17 cellular contexts compared by ENCODE assay signal in genomic region chr2:230779607-230780006, GRCh38.
A peak's percentile ranks its signal among the peaks of the same experiment; 100 is the strongest.
DNase-seq lines count a peak whose midpoint lies in the region; ATAC-seq and TF ChIP-seq lines count a peak whose summit lies in the region.
"Had no signal": no experiment of that assay in that cellular context is flagged by ENCODE, and none has a peak within 500 bp of the region (broad histone marks: within the 10 kb centered on the region; RNA-seq: fewer than 3 reads in every experiment).

No MANE protein-coding gene starts in this region.

- H3K9ac ChIP-seq in smooth muscle cell (ENCODE audit: low read depth) (no peak overlapping the region), neuronal stem cell (ENCODE audit: low read depth, low read length, poor library complexity) (no peak overlapping the region)

- H3K4me1 Mint-ChIP-seq in activated CD4-positive, alpha-beta memory T cell treated with anti-CD3 and anti-CD28 coated beads, Interleukin-2, amount 10 ng/mL, durations not matched to agents 7 days and 5 days: peaks cover 90% of the 10 kb centered on the region

- peak overlapping the region; percentile 84 for H3K27ac Mint-ChIP-seq in activated CD4-positive, alpha-beta memory T cell treated with anti-CD3 and anti-CD28 coated beads, Interleukin-2, amount 10 ng/mL, durations not matched to agents 7 days and 5 days

- H3K14ac ChIP-seq in neuronal stem cell (ENCODE audit: low read length): no peak overlapping the region

- peaks cover 20% of the 10 kb centered on the region for H3K4me1 ChIP-seq in cardiac muscle cell (ENCODE audit: low read depth)
- H3K4me1 ChIP-seq in right atrium auricular region: peaks cover 0 to 70% of the 10 kb centered on the region in 2 donors
- no peaks in the 10 kb centered on the region for H3K4me1 ChIP-seq in smooth muscle cell (ENCODE audit: low read depth)
- H3K4me1 ChIP-seq in neuronal stem cell (ENCODE audit: control insufficient read depth in 2 of 2, insufficient read depth in 1 of 2, low read depth in 1 of 2, low read length in 2 of 2): no peaks in the 10 kb centered on the region

- H3K27ac ChIP-seq in cardiac muscle cell: peak overlapping the region; percentile 62
- peak overlapping the region; percentile 19 to 61 for H3K27ac ChIP-seq in right atrium auricular region
- peak overlapping the region; percentile 92 for H3K27ac ChIP-seq in smooth muscle cell (ENCODE audit: low read depth)
- no peak overlapping the region for H3K27ac ChIP-seq in neuronal stem cell (replicated peaks; ENCODE audit: low read length)
- H3K27ac ChIP-seq: SK-N-MC, WERI-Rb-1 had no signal

- H3K79me2 ChIP-seq in smooth muscle cell (ENCODE audit: low read depth): peaks cover 68% of the 10 kb centered on the region

- H2AFZ ChIP-seq in smooth muscle cell (ENCODE audit: low read depth) (no peak overlapping the region), neuronal stem cell (ENCODE audit: low read length) (no peak overlapping the region)

- no peak overlapping the region for H2AK5ac ChIP-seq in neuronal stem cell (ENCODE audit: low read depth, low read length)

- peaks cover 92% of the 10 kb centered on the region for H3K36me3 Mint-ChIP-seq in activated CD4-positive, alpha-beta memory T cell treated with anti-CD3 and anti-CD28 coated beads, Interleukin-2, amount 10 ng/mL, durations not matched to agents 7 days and 5 days (ENCODE audit: low read depth)

- no peak overlapping the region for H3K18ac ChIP-seq in neuronal stem cell (ENCODE audit: low read length)

- H3F3A ChIP-seq in smooth muscle cell (ENCODE audit: low read depth): peaks cover 4% of the 10 kb centered on the region

- H2BK15ac ChIP-seq in neuronal stem cell (ENCODE audit: low read length): no peak overlapping the region

- H3K4me3 Mint-ChIP-seq in activated CD4-positive, alpha-beta memory T cell treated with anti-CD3 and anti-CD28 coated beads, Interleukin-2, amount 10 ng/mL, durations not matched to agents 7 days and 5 days: peak overlapping the region; percentile 40

- H4K8ac ChIP-seq in neuronal stem cell (ENCODE audit: low read depth, low read length): no peak overlapping the region

- no peaks in the 10 kb centered on the region for H3K27me3 Mint-ChIP-seq in activated CD4-positive, alpha-beta memory T cell treated with anti-CD3 and anti-CD28 coated beads, Interleukin-2, amount 10 ng/mL, durations not matched to agents 7 days and 5 days

- no peaks in the 10 kb centered on the region for H3K9me3 ChIP-seq in cardiac muscle cell (ENCODE audit: low read depth)
- no peaks in the 10 kb centered on the region for H3K9me3 ChIP-seq in right atrium auricular region
- no peaks in the 10 kb centered on the region for H3K9me3 ChIP-seq in smooth muscle cell (replicated peaks; ENCODE audit: low read depth)
- H3K9me3 ChIP-seq in neuronal stem cell (replicated peaks in 1 of 2; ENCODE audit: control insufficient read depth in 2 of 2, insufficient read depth in 1 of 2, low read depth in 1 of 2, low read length in 2 of 2): peaks cover 4 to 13% of the 10 kb centered on the region in 2 donors

- no peak for ATAC-seq in HG02610 (IDR thresholded peaks at IDR 0.05; ENCODE audit: unreplicated experiment)

- intact Hi-C loops in cardiac septum (cut with DNase I): no loop called here

- H3K23ac ChIP-seq in neuronal stem cell (ENCODE audit: low read depth, low read length, poor library complexity): no peak overlapping the region

- H3K27me3 ChIP-seq in cardiac muscle cell: no peaks in the 10 kb centered on the region
- H3K27me3 ChIP-seq in right atrium auricular region: no peaks in the 10 kb centered on the region
- no peaks in the 10 kb centered on the region for H3K27me3 ChIP-seq in smooth muscle cell (ENCODE audit: low read depth)
- no peaks in the 10 kb centered on the region for H3K27me3 ChIP-seq in neuronal stem cell (ENCODE audit: control insufficient read depth in 3 of 3, insufficient read depth in 3 of 3, low read depth in 1 of 3, low read length in 3 of 3)

- no peak overlapping the region for H2BK5ac ChIP-seq in neuronal stem cell (ENCODE audit: low read length)

- TF ChIP-seq CTCF in cardiac muscle cell (IDR thresholded peaks at IDR 0.05; ENCODE audit: low read depth, low read length): no peak
- TF ChIP-seq CTCF in right atrium auricular region (IDR thresholded peaks at IDR 0.05): no peak
- TF ChIP-seq CTCF in smooth muscle cell (IDR thresholded peaks at IDR 0.05; ENCODE audit: borderline replicate concordance, insufficient read depth, poor library complexity, severe bottlenecking): no peak

- CTCF ChIA-PET in activated CD4-positive, alpha-beta memory T cell treated with anti-CD3 and anti-CD28 coated beads, Interleukin-2, amount 10 ng/mL, durations not matched to agents 7 days and 5 days (lab: Charles Lee): interaction anchor here (1.8 to 4.5 kb wide), 2 partner anchors 14 to 19 kb away, joined by 5 to 29 read pairs; no protein-coding TSS in a partner anchor

- POLR2A ChIA-PET in activated CD4-positive, alpha-beta memory T cell treated with anti-CD3 and anti-CD28 coated beads, Interleukin-2, amount 10 ng/mL, durations not matched to agents 7 days and 5 days (lab: Charles Lee): interaction anchor here (0.5 to 8.0 kb wide), 5 partner anchors 13 to 554 kb away, joined by 3 to 155 read pairs (median 3); partner anchors contain the start of gene SP140

- H3K4me2 ChIP-seq in smooth muscle cell (no peak overlapping the region), neuronal stem cell (ENCODE audit: insufficient read depth, low read length, poor library complexity, severe bottlenecking) (no peak overlapping the region)

- no peaks in the 10 kb centered on the region for H4K20me1 ChIP-seq in smooth muscle cell (ENCODE audit: low read depth)

- no peak overlapping the region for H3K4ac ChIP-seq in neuronal stem cell (ENCODE audit: low read length)

- no peak overlapping the region for H3K4me3 ChIP-seq in cardiac muscle cell
- H3K4me3 ChIP-seq in right atrium auricular region: no peak overlapping the region
- no peak overlapping the region for H3K4me3 ChIP-seq in smooth muscle cell
- no peak overlapping the region for H3K4me3 ChIP-seq in neuronal stem cell (ENCODE audit: low read length in 2 of 2)
- H3K4me3 ChIP-seq: SK-N-MC had no signal

- no peak overlapping the region for H2BK12ac ChIP-seq in neuronal stem cell (ENCODE audit: low read length)

- no peak overlapping the region for H4K91ac ChIP-seq in neuronal stem cell (ENCODE audit: low read depth, low read length, poor library complexity)

- no peaks in the 10 kb centered on the region for H3K36me3 ChIP-seq in cardiac muscle cell
- H3K36me3 ChIP-seq in right atrium auricular region: no peaks in the 10 kb centered on the region
- no peaks in the 10 kb centered on the region for H3K36me3 ChIP-seq in smooth muscle cell (ENCODE audit: low read depth)
- peaks cover 0 to 27% of the 10 kb centered on the region in 2 donors for H3K36me3 ChIP-seq in neuronal stem cell (replicated peaks in 1 of 2; ENCODE audit: control insufficient read depth in 2 of 2, insufficient read depth in 2 of 2, low read length in 2 of 2)
- H3K36me3 ChIP-seq: WERI-Rb-1 had no signal

- WGBS in smooth muscle cell (ENCODE audit: low lambda C conversion rate): 91% methylated on average over 1 of the region's 1 CpG
- no CpG with 5 or more reads among the region's 1 CpG for WGBS in neuronal stem cell (ENCODE audit: extremely low coverage in 2 of 2, insufficient read length in 2 of 2, insufficient replicate concordance in 1 of 2), 2 donors

- no peak overlapping the region for H2BK120ac ChIP-seq in neuronal stem cell (ENCODE audit: low read depth, low read length)

- DNase-seq in cardiac muscle cell (ENCODE audit: low read depth in 1 of 2, low spot score in 1 of 2) (peak in 1 of 2 donors; percentile 14), cardiac septum (ENCODE audit: low spot score) (no peak), right atrium auricular region (ENCODE audit: low spot score) (no peak), smooth muscle cell (lab: John Stamatoyannopoulos, UW; ENCODE audit: unreplicated experiment) (no peak), neuronal stem cell (ENCODE audit: low spot score) (no peak), OCI-M1 (lab: John Stamatoyannopoulos, UW) (no peak)
- DNase-seq in activated CD4-positive, alpha-beta memory T cell treated with anti-CD3 and anti-CD28 coated beads, Interleukin-2, amount 10 ng/mL, durations not matched to agents 7 days and 5 days: no peak
- DNase-seq: AML-193, foreskin fibroblast, KBM-7, midbrain, NCI-H1105, NCI-H226, posterior cingulate gyrus, WERI-Rb-1 had no signal

- peaks cover 3% of the 10 kb centered on the region for H3K79me1 ChIP-seq in neuronal stem cell (ENCODE audit: low read depth, low read length)

- H3K9me3 Mint-ChIP-seq in activated CD4-positive, alpha-beta memory T cell treated with anti-CD3 and anti-CD28 coated beads, Interleukin-2, amount 10 ng/mL, durations not matched to agents 7 days and 5 days: peaks cover 24% of the 10 kb centered on the region
